ENCODE assay signal across 1 cellular context in the genomic region with DNA sequence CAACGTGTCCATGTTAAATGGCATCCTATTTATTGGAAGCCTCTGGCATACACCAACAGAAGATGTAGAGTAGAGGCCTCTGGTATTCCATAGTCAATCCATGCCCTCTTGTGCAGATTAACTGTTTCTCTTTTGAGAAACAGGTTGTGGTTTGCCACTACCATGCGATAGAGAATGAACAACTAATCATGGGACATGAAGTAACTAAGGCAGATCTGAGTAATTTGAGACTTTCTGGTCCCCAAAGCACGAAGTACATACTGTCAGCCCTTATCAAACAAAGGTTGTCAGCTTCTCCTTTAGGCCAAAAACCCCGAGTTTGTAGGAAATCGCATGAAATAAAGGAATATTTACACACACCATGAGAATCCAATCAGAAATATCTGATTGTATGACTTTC.
A peak's percentile ranks its signal among the peaks of the same experiment; 100 is the strongest.
TF ChIP-seq lines count a peak whose summit lies in the region.

No MANE protein-coding gene starts in this region.

TF ChIP-seq in GM12878, 131 proteins besides CTCF, POLR2A, EP300 and RAD21:
- TF ChIP-seq RUNX3 (IDR thresholded peaks at IDR 0.05; ENCODE audit: low read length) = peak; percentile 26; the same call in 1 of the 2 replicates
- TF ChIP-seq SIN3A (IDR thresholded peaks at IDR 0.05; ENCODE audit: low read depth, low read length) = no peak
- TF ChIP-seq POLR2AphosphoS5 (IDR thresholded peaks at IDR 0.05; ENCODE audit: low read length) = 0 out of 2 replicates have a peak, but pooled peaks have one; percentile 10
